Comparison of ENCODE assay signal across 1 cellular context in the genomic region with DNA sequence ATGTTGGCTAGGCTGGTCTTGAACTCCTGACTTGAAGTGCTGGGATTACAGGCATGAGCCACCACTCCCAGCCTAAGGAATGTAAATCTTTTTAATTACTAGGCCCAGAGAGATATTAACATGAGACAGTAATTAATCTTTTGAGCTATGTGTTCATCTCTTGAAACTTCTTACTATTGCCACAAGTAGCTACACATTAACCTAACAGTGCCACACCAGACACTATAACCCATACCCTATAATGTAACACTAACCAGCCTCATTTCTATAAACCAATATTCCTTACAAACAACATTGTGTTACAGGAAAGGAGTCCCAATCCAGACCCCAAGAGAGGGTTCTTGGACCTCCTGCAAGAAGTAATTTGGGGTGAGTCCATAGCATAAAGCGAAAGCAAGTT.
TF ChIP-seq lines count a peak whose summit lies in the region.

No MANE protein-coding gene starts in this region.

TF ChIP-seq in GM12878, 131 proteins besides CTCF, POLR2A, EP300 and RAD21:
- TF ChIP-seq EED (IDR thresholded peaks at IDR 0.05; ENCODE audit: low read depth): no peak
- TF ChIP-seq NR2C2 (IDR thresholded peaks at IDR 0.05; ENCODE audit: borderline replicate concordance, control insufficient read depth, insufficient read length, low read depth): no peak
